18 cellular contexts compared by ENCODE assay signal in genomic region chr20:36004045-36004444, GRCh38.
"Had no signal": no experiment of that assay in that cellular context is flagged by ENCODE, and none has a peak within 500 bp of the region (broad histone marks: within the 10 kb centered on the region; RNA-seq: fewer than 3 reads in every experiment).

No MANE protein-coding gene starts in this region.

- H3K27ac Mint-ChIP-seq: activated B cell treated with CpG ODN at 0.5 μM for 24 hours; activated CD4-positive, alpha-beta T cell treated with anti-CD3 and anti-CD28 coated beads, Interleukin-2, amount 10 ng/mL, durations not matched to agents 24 days and 14 days; activated naive CD4-positive, alpha-beta T cell treated with anti-CD3 and anti-CD28 coated beads, Interleukin-2, amount 10 ng/mL, durations not matched to agents 7 days and 5 days; activated T-helper 2 cell treated with anti-CD3 and anti-CD28 coated beads, Interferon-gamma antibody, Interleukin-2, Interleukin-4, amounts not matched to agents 10 μg/mL and 5 μg/mL and 100 μg/mL, durations not matched to agents 14 hours and 24 hours and 36 hours; dendritic cell treated with granulocyte-macrophage colony-stimulating factor and Interleukin-4, amounts not matched to agents 40 ng/mL and 50 ng/mL, for 4 days; T-helper 17 cell; type B pancreatic cell had no signal

- ATAC-seq: heart right ventricle, sciatic nerve, T-helper 17 cell had no signal

- H3K27ac ChIP-seq: adrenal gland, heart right ventricle, left ventricle myocardium inferior, suprapubic skin had no signal

- H3K4me3 Mint-ChIP-seq: activated B cell treated with CpG ODN at 0.5 μM for 24 hours; activated CD4-positive, alpha-beta T cell treated with anti-CD3 and anti-CD28 coated beads, Interleukin-2, amount 10 ng/mL, durations not matched to agents 24 days and 14 days; activated naive CD4-positive, alpha-beta T cell treated with anti-CD3 and anti-CD28 coated beads, Interleukin-2, amount 10 ng/mL, durations not matched to agents 7 days and 5 days; dendritic cell treated with granulocyte-macrophage colony-stimulating factor and Interleukin-4, amounts not matched to agents 40 ng/mL and 50 ng/mL, for 4 days; neural crest cell; T-helper 17 cell; type B pancreatic cell had no signal

- H3K4me3 ChIP-seq: adrenal gland, heart right ventricle, left ventricle myocardium inferior, suprapubic skin had no signal

- H3K36me3 ChIP-seq: adrenal gland, heart right ventricle, left ventricle myocardium inferior, suprapubic skin had no signal

- H3K27me3 Mint-ChIP-seq: type B pancreatic cell had no signal

- DNase-seq: activated B cell treated with CpG ODN at 0.5 μM for 24 hours; activated CD4-positive, alpha-beta T cell treated with anti-CD3 and anti-CD28 coated beads, Interleukin-2, amount 10 ng/mL, durations not matched to agents 24 days and 14 days; activated CD8-positive, alpha-beta memory T cell treated with anti-CD3 and anti-CD28 coated beads for 24 hours; activated naive CD4-positive, alpha-beta T cell treated with anti-CD3 and anti-CD28 coated beads, Interleukin-2, amount 10 ng/mL, durations not matched to agents 7 days and 5 days; activated T-cell treated with anti-CD3 and anti-CD28 coated beads for 4 hours; adrenal gland; central memory CD4-positive, alpha-beta T cell; heart right ventricle; left ventricle myocardium inferior; mesendoderm; stimulated activated naive CD4-positive, alpha-beta T cell treated with Interleukin-2 at 50 U/mL for 16 hours; T-helper 17 cell had no signal

- H3K9me3 ChIP-seq: adrenal gland, suprapubic skin had no signal

- H3K36me3 Mint-ChIP-seq: activated naive CD4-positive, alpha-beta T cell treated with anti-CD3 and anti-CD28 coated beads, Interleukin-2, amount 10 ng/mL, durations not matched to agents 7 days and 5 days had no signal

- H3K4me1 Mint-ChIP-seq: activated B cell treated with CpG ODN at 0.5 μM for 24 hours; activated CD4-positive, alpha-beta T cell treated with anti-CD3 and anti-CD28 coated beads, Interleukin-2, amount 10 ng/mL, durations not matched to agents 24 days and 14 days; activated naive CD4-positive, alpha-beta T cell treated with anti-CD3 and anti-CD28 coated beads, Interleukin-2, amount 10 ng/mL, durations not matched to agents 7 days and 5 days; neural crest cell; T-helper 17 cell had no signal

- H3K27me3 ChIP-seq: adrenal gland, suprapubic skin had no signal

- H3K4me1 ChIP-seq: adrenal gland, heart right ventricle, left ventricle myocardium inferior, suprapubic skin had no signal
